23 cellular contexts compared by ENCODE assay signal in the genomic region with DNA sequence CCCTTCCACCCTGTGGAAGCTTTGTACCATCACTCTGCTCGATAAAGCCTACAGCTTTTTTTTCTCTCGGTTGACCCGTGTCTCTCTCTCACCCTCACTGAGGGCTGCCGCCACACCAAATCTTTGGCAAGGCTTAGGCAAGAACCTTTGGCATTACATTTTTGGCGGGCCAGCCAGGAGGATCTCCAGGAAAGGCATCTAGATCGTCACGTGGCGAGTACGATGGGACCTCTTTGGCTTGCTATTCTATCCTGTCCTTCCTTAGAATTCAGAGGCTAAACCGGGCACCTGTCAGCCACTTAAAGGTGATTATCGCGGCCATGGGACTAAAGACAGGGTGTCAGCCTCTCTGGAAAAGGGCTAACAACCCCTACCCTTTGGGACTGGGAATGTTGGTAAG.
"Had no signal": no experiment of that assay in that cellular context is flagged by ENCODE, and none has a peak within 500 bp of the region (broad histone marks: within the 10 kb centered on the region; RNA-seq: fewer than 3 reads in every experiment).

No MANE protein-coding gene starts in this region.

- H3K36me3 Mint-ChIP-seq: stimulated activated memory B cell treated with anti-CD40 and anti-IgM and Interleukin-4, amounts not matched to agents 10 μg/mL and 1 μg/mL and 100 μg/mL, for 72 hours had no signal

- H3K27me3 ChIP-seq: esophagus squamous epithelium, right atrium auricular region, spleen, tibial nerve, upper lobe of left lung, uterus had no signal

- H3K4me3 ChIP-seq: esophagus squamous epithelium, lower lobe of right lung, prostate gland, right atrium auricular region, skin epidermis, spleen, thoracic aorta, tibial nerve, upper lobe of left lung, uterus had no signal

- H3K36me3 ChIP-seq: esophagus squamous epithelium, lower lobe of right lung, prostate gland, right atrium auricular region, spleen, thoracic aorta, tibial nerve, upper lobe of left lung, uterus had no signal

- DNase-seq: cortex of kidney; effector memory CD8-positive, alpha-beta T cell; erythroblast; esophagus squamous epithelium; foreskin melanocyte; left ventricle myocardium superior; lower lobe of right lung; natural killer cell; spleen; stimulated activated CD4-positive, alpha-beta T cell treated with anti-CD3 and anti-CD28 coated beads, Interleukin-4, amount 100 ng/mL, for 4 hours; stimulated activated naive CD8-positive, alpha-beta T cell treated with anti-CD3 and anti-CD28 coated beads, Interleukin-15, Interleukin-2, amounts not matched to agents 100 U/mL and 50 U/mL, for 24 hours; substantia nigra; upper lobe of left lung; uterus had no signal

- H3K9ac ChIP-seq: parathyroid adenoma had no signal

- H3K27ac ChIP-seq: esophagus squamous epithelium, lower lobe of right lung, parathyroid adenoma, prostate gland, right atrium auricular region, skin epidermis, spleen, thoracic aorta, tibial nerve, upper lobe of left lung, uterus had no signal

- H2AFZ ChIP-seq: parathyroid adenoma had no signal

- ATAC-seq: effector memory CD8-positive, alpha-beta T cell; left ventricle myocardium superior; lower lobe of right lung; natural killer cell; stimulated activated memory B cell treated with anti-CD40 and anti-IgM and Interleukin-4, amounts not matched to agents 10 μg/mL and 1 μg/mL and 100 μg/mL, for 72 hours; stimulated activated naive CD8-positive, alpha-beta T cell treated with anti-CD3 and anti-CD28 coated beads, Interleukin-15, Interleukin-2, amounts not matched to agents 100 U/mL and 50 U/mL, for 24 hours had no signal

- H3K4me1 Mint-ChIP-seq: natural killer cell; stimulated activated memory B cell treated with anti-CD40 and anti-IgM and Interleukin-4, amounts not matched to agents 10 μg/mL and 1 μg/mL and 100 μg/mL, for 72 hours had no signal

- H3K27ac Mint-ChIP-seq: effector memory CD8-positive, alpha-beta T cell; natural killer cell; stimulated activated memory B cell treated with anti-CD40 and anti-IgM and Interleukin-4, amounts not matched to agents 10 μg/mL and 1 μg/mL and 100 μg/mL, for 72 hours had no signal

- H3K27me3 Mint-ChIP-seq: effector memory CD8-positive, alpha-beta T cell; stimulated activated memory B cell treated with anti-CD40 and anti-IgM and Interleukin-4, amounts not matched to agents 10 μg/mL and 1 μg/mL and 100 μg/mL, for 72 hours had no signal

- H3K4me1 ChIP-seq: esophagus squamous epithelium, lower lobe of right lung, parathyroid adenoma, prostate gland, right atrium auricular region, spleen, tibial nerve, upper lobe of left lung, uterus had no signal

- H3K79me2 ChIP-seq: parathyroid adenoma had no signal

- H3K9me3 ChIP-seq: esophagus squamous epithelium, lower lobe of right lung, prostate gland, right atrium auricular region, thoracic aorta, tibial nerve, upper lobe of left lung, uterus had no signal

- FAIRE-seq: endometrium, keratinocyte had no signal

- H3K4me3 Mint-ChIP-seq: effector memory CD8-positive, alpha-beta T cell; natural killer cell; stimulated activated memory B cell treated with anti-CD40 and anti-IgM and Interleukin-4, amounts not matched to agents 10 μg/mL and 1 μg/mL and 100 μg/mL, for 72 hours had no signal
